Comparison of ENCODE assay signal across 1 cellular context in genomic region chr1:41417335-41417682, GRCh38.
TF ChIP-seq lines count a peak whose summit lies in the region.

No MANE protein-coding gene starts in this region.

TF ChIP-seq in K562, 482 proteins besides CTCF, POLR2A, EP300 and RAD21 (continued from another document):
- TF ChIP-seq ARID4B (CRISPR knock-in tag; IDR thresholded peaks at IDR 0.05) (no peak), HDAC2 (IDR thresholded peaks at IDR 0.05) (peak; percentile 50; the same call in 1 of the 2 replicates), ELK3 (CRISPR knock-in tag; IDR thresholded peaks at IDR 0.05) (no peak), TCF7 (IDR thresholded peaks at IDR 0.05; ENCODE audit: borderline replicate concordance) (no peak), CXXC5 (CRISPR knock-in tag; IDR thresholded peaks at IDR 0.05) (no peak), ZFP36 (IDR thresholded peaks at IDR 0.05; ENCODE audit: low read depth, low read length, partially characterized antibody) (no peak), ZNF707 (CRISPR knock-in tag; conservative IDR thresholded peaks at IDR 0.05) (no peak)
